ENCODE assay signal across 12 cellular contexts in genomic region chr10:5585517-5586222, GRCh38.
DNase-seq lines count a peak whose midpoint lies in the region; ATAC-seq and TF ChIP-seq lines count a peak whose summit lies in the region.
"Had no signal": no experiment of that assay in that cellular context is flagged by ENCODE, and none has a peak within 500 bp of the region (broad histone marks: within the 10 kb centered on the region; RNA-seq: fewer than 3 reads in every experiment).

No MANE protein-coding gene starts in this region.

- DNase-seq in DMS53 treated with DMSO at 0.1 percent for 48 hours (lab: John Stamatoyannopoulos, UW; ENCODE audit: unreplicated experiment) = peak; percentile 91
- DNase-seq in NCI-H2029 treated with DMSO at 0.1 percent for 48 hours (lab: John Stamatoyannopoulos, UW) = peak; percentile 72
- peak; percentile 53 for DNase-seq in astrocyte of the hippocampus (ENCODE audit: low read depth, low spot score)
- no peak for DNase-seq in UCSD-AML1 (lab: John Stamatoyannopoulos, UW; ENCODE audit: unreplicated experiment)
- no peak for DNase-seq in NCI-H187 treated with DMSO at 0.1 percent for 48 hours (lab: John Stamatoyannopoulos, UW)
- DNase-seq: NK-92 treated with Interleukin-12 subunit alpha and Interleukin-12 subunit beta, amount 100 ng/mL, for 24 hours; stimulated activated naive CD8-positive, alpha-beta T cell treated with anti-CD3 and anti-CD28 coated beads, Interleukin-15, Interleukin-2, amounts not matched to agents 100 U/mL and 50 U/mL, for 24 hours had no signal

- no peak for TF ChIP-seq CTCF in nephron (IDR thresholded peaks at IDR 0.05; ENCODE audit: unreplicated experiment in 3 of 3)

- no peak overlapping the region for H3K4me3 Mint-ChIP-seq in nephron
- H3K4me3 Mint-ChIP-seq: natural killer cell treated with Interleukin-12 subunit alpha and Interleukin-12 subunit beta and Interleukin-15 and Interleukin-18, amount 100 ng/mL, for 72 hours; T-helper 1 cell treated with Interleukin-12 subunit alpha and Interleukin-12 subunit beta and Interleukin-4 antibody, amounts not matched to agents 30 μg/mL and 1 μg/mL, for 36 hours had no signal

- ATAC-seq in GM18870 (IDR thresholded peaks at IDR 0.05; ENCODE audit: unreplicated experiment) (no peak), HG03135 (IDR thresholded peaks at IDR 0.05; ENCODE audit: unreplicated experiment) (no peak)
- ATAC-seq: natural killer cell treated with Interleukin-12 subunit alpha and Interleukin-12 subunit beta and Interleukin-15 and Interleukin-18, amount 100 ng/mL, for 72 hours had no signal

- H3K27me3 Mint-ChIP-seq in nephron (ENCODE audit: low read depth) = peaks cover 14% of the 10 kb centered on the region

- peaks cover 61% of the 10 kb centered on the region for H3K4me1 Mint-ChIP-seq in nephron

- H3K9me3 Mint-ChIP-seq in nephron = peaks cover 9% of the 10 kb centered on the region
- H3K9me3 Mint-ChIP-seq: natural killer cell treated with Interleukin-12 subunit alpha and Interleukin-12 subunit beta and Interleukin-15 and Interleukin-18, amount 100 ng/mL, for 72 hours had no signal

- peak overlapping the region in 2 of 3 experiments; percentile 84 to 87 for H3K27ac Mint-ChIP-seq in nephron
- H3K27ac Mint-ChIP-seq: natural killer cell treated with Interleukin-12 subunit alpha and Interleukin-12 subunit beta and Interleukin-15 and Interleukin-18, amount 100 ng/mL, for 72 hours; T-helper 1 cell treated with Interleukin-12 subunit alpha and Interleukin-12 subunit beta and Interleukin-4 antibody, amounts not matched to agents 30 μg/mL and 1 μg/mL, for 36 hours had no signal

- no peaks in the 10 kb centered on the region for H3K36me3 Mint-ChIP-seq in nephron (ENCODE audit: low read depth)
- H3K36me3 Mint-ChIP-seq: natural killer cell treated with Interleukin-12 subunit alpha and Interleukin-12 subunit beta and Interleukin-15 and Interleukin-18, amount 100 ng/mL, for 72 hours had no signal

Comparison
In these comparisons a context has a peak if more than half of its experiments do, and no peak if none do; other contexts are left out.
1. DNase-seq: peak in DMS53 treated with DMSO at 0.1 percent for 48 hours (single experiment), NCI-H2029 treated with DMSO at 0.1 percent for 48 hours (single experiment) and astrocyte of the hippocampus (single experiment); none in UCSD-AML1 (single experiment) and NCI-H187 treated with DMSO at 0.1 percent for 48 hours (single experiment).